ENCODE assay signal across 25 cellular contexts in genomic region chr10:128173383-128173782, GRCh38. TPM values are rescaled to one million over a fixed set of nuclear protein-coding genes. Genes with fewer than 3 reads are reported as not detected.
A peak's percentile ranks its signal among the peaks of the same experiment; 100 is the strongest.
DNase-seq lines count a peak whose midpoint lies in the region; TF ChIP-seq lines count a peak whose summit lies in the region.
"Had no signal": no experiment of that assay in that cellular context is flagged by ENCODE, and none has a peak within 500 bp of the region (broad histone marks: within the 10 kb centered on the region; RNA-seq: fewer than 3 reads in every experiment).

No MANE protein-coding gene starts in this region.

- H3K27me3 ChIP-seq in mesendoderm (ENCODE audit: insufficient read depth, low read length, poor library complexity) (no peaks in the 10 kb centered on the region), right atrium auricular region (no peaks in the 10 kb centered on the region)
- H3K27me3 ChIP-seq: SJCRH30, uterus had no signal

- no peak overlapping the region for H2BK5ac ChIP-seq in mesendoderm (ENCODE audit: low read length)

- H3K27ac Mint-ChIP-seq in Calu3 (ENCODE audit: unreplicated experiment): no peak overlapping the region
- H3K27ac Mint-ChIP-seq: activated CD4-positive, alpha-beta T cell treated with anti-CD3 and anti-CD28 coated beads, Interleukin-2, amount 10 ng/mL, durations not matched to agents 24 days and 14 days; activated naive CD8-positive, alpha-beta T cell treated with anti-CD3 and anti-CD28 coated beads, Interleukin-2, amount 10 ng/mL, durations not matched to agents 7 days and 5 days; activated T-helper 2 cell treated with anti-CD3 and anti-CD28 coated beads, Interferon-gamma antibody, Interleukin-2, Interleukin-4, amounts not matched to agents 10 μg/mL and 5 μg/mL and 100 μg/mL, durations not matched to agents 14 hours and 24 hours and 36 hours; brain; CD8-positive, alpha-beta T cell; naive B cell; T-helper 1 cell treated with Interleukin-12 subunit alpha and Interleukin-12 subunit beta and Interleukin-4 antibody, amounts not matched to agents 30 μg/mL and 1 μg/mL, for 36 hours had no signal

- no peaks in the 10 kb centered on the region for H3K36me3 Mint-ChIP-seq in Calu3 (ENCODE audit: insufficient read depth, unreplicated experiment)

- no CpG with 5 or more reads among the region's 1 CpG for WGBS in mesendoderm (ENCODE audit: extremely low coverage, insufficient coverage, low lambda C conversion rate)

- H2BK15ac ChIP-seq in mesendoderm (replicated peaks; ENCODE audit: low read depth): no peak overlapping the region

- H3K23ac ChIP-seq in mesendoderm (ENCODE audit: low read length): no peak overlapping the region

- H3K27ac ChIP-seq in mesendoderm (ENCODE audit: low read depth, low read length): no peak overlapping the region
- H3K27ac ChIP-seq in right atrium auricular region: no peak overlapping the region
- H3K27ac ChIP-seq: SJCRH30, uterus had no signal

- peaks cover 27% of the 10 kb centered on the region for H3K4me1 Mint-ChIP-seq in Calu3 (ENCODE audit: low read depth, unreplicated experiment)
- H3K4me1 Mint-ChIP-seq: naive B cell had no signal

- peak; percentile 11 for DNase-seq in Calu3
- DNase-seq in M059J (ENCODE audit: low read depth): peak; percentile 58
- DNase-seq in epithelial cell of esophagus (ENCODE audit: low read depth): peak; percentile 37
- peak; percentile 11 for DNase-seq in mesendoderm
- no peak for DNase-seq in stimulated activated CD8-positive, alpha-beta memory T cell treated with anti-CD3 and anti-CD28 coated beads, Interleukin-4, amount 100 ng/mL, for 48 hours
- DNase-seq in activated naive CD4-positive, alpha-beta T cell treated with anti-CD3 and anti-CD28 coated beads, Interleukin-2, amount 50 U/mL, for 16 hours: no peak
- no peak for DNase-seq in right atrium auricular region (ENCODE audit: low spot score)
- no peak for DNase-seq in NOMO-1 treated with dmso at 0.1 percent for 144 hours (lab: John Stamatoyannopoulos, UW; ENCODE audit: unreplicated experiment)
- DNase-seq: activated CD4-positive, alpha-beta T cell treated with anti-CD3 and anti-CD28 coated beads, Interleukin-2, amount 10 ng/mL, durations not matched to agents 24 days and 14 days; activated naive CD8-positive, alpha-beta T cell treated with anti-CD3 and anti-CD28 coated beads, Interleukin-2, amount 10 ng/mL, durations not matched to agents 7 days and 5 days; CD8-positive, alpha-beta T cell; cortex of kidney; DMS79 treated with DMSO at 0.1 percent for 48 hours; hypothalamus; kidney; mammary epithelial cell; naive B cell; NCI-H146; NCI-H748 treated with DMSO at 0.1 percent for 48 hours; right cardiac atrium; SJCRH30; uterus had no signal

- H3K18ac ChIP-seq in mesendoderm (ENCODE audit: low read length): no peak overlapping the region

- H3K4me2 ChIP-seq in mesendoderm (ENCODE audit: low read length): no peak overlapping the region

- H3K79me1 ChIP-seq in mesendoderm (ENCODE audit: low read length): no peaks in the 10 kb centered on the region

- H3K9me3 ChIP-seq in right atrium auricular region: peaks cover 0 to 39% of the 10 kb centered on the region in 2 donors
- H3K9me3 ChIP-seq: uterus had no signal

- CTCF ChIA-PET in Calu3 (lab: Charles Lee): no interaction called here

- H3K79me2 ChIP-seq in mesendoderm (ENCODE audit: control insufficient read depth, insufficient read depth, low read length): no peaks in the 10 kb centered on the region

- peaks cover 11% of the 10 kb centered on the region for H3K27me3 Mint-ChIP-seq in Calu3 (ENCODE audit: unreplicated experiment)

- peaks cover 4% of the 10 kb centered on the region for H3K9me3 Mint-ChIP-seq in Calu3 (ENCODE audit: low read depth, unreplicated experiment)

- no peaks in the 10 kb centered on the region for H3K36me3 ChIP-seq in mesendoderm (ENCODE audit: control insufficient read depth, insufficient read depth, low read length)
- no peaks in the 10 kb centered on the region for H3K36me3 ChIP-seq in right atrium auricular region
- H3K36me3 ChIP-seq: SJCRH30, uterus had no signal

- no peak overlapping the region for H3K9ac ChIP-seq in mesendoderm (ENCODE audit: low read length)

- no peak overlapping the region for H3K4me3 Mint-ChIP-seq in Calu3 (ENCODE audit: low read depth, unreplicated experiment)
- H3K4me3 Mint-ChIP-seq: activated CD4-positive, alpha-beta T cell treated with anti-CD3 and anti-CD28 coated beads, Interleukin-2, amount 10 ng/mL, durations not matched to agents 24 days and 14 days; activated naive CD8-positive, alpha-beta T cell treated with anti-CD3 and anti-CD28 coated beads, Interleukin-2, amount 10 ng/mL, durations not matched to agents 7 days and 5 days; brain; CD8-positive, alpha-beta T cell; T-helper 1 cell treated with Interleukin-12 subunit alpha and Interleukin-12 subunit beta and Interleukin-4 antibody, amounts not matched to agents 30 μg/mL and 1 μg/mL, for 36 hours had no signal

- no peak overlapping the region for H4K5ac ChIP-seq in mesendoderm (ENCODE audit: low read length)

- no peak overlapping the region for H3K4ac ChIP-seq in mesendoderm (ENCODE audit: low read depth, low read length)

- no peaks in the 10 kb centered on the region for H3K4me1 ChIP-seq in mesendoderm (ENCODE audit: control insufficient read depth, low read depth, low read length)
- H3K4me1 ChIP-seq in right atrium auricular region: no peaks in the 10 kb centered on the region
- H3K4me1 ChIP-seq: SJCRH30, uterus had no signal

- no peak for TF ChIP-seq CTCF in Calu3 (IDR thresholded peaks at IDR 0.05; ENCODE audit: unreplicated experiment)
- TF ChIP-seq CTCF in epithelial cell of esophagus (IDR thresholded peaks at IDR 0.05; ENCODE audit: insufficient read depth, low read depth, low read length, missing control alignments): no peak
- no peak for TF ChIP-seq CTCF in right atrium auricular region (IDR thresholded peaks at IDR 0.05)

- no peak overlapping the region for H3K56ac ChIP-seq in mesendoderm (ENCODE audit: low read length)

- intact Hi-C loops in Calu3 (cut with micrococcal nuclease; ENCODE audit: unreplicated experiment): no loop called here

- no TSS peak for BruUV-seq in Calu3 (replicated peaks; lab: Mats Ljungman, UMichigan)

- no peak overlapping the region for H2BK120ac ChIP-seq in mesendoderm (ENCODE audit: low read depth, low read length)

- H3K4me3 ChIP-seq in epithelial cell of esophagus (ENCODE audit: low read length): no peak overlapping the region
- no peak overlapping the region for H3K4me3 ChIP-seq in mesendoderm (ENCODE audit: low read length)
- H3K4me3 ChIP-seq in right atrium auricular region: no peak overlapping the region
- H3K4me3 ChIP-seq: SJCRH30, uterus had no signal

- no peak overlapping the region for H4K8ac ChIP-seq in mesendoderm (ENCODE audit: low read depth, low read length)

- no peak overlapping the region for H2AK5ac ChIP-seq in mesendoderm (ENCODE audit: low read length)

RNA-seq across cellular contexts. Expression of gene MKI67, which starts 47.2 kb away (rescaled TPM):
- total RNA-seq in Calu3 (2022): 72.8 and 87.8 TPM in 2 replicates
- 34.0 and 85.4 TPM in 2 replicates for total RNA-seq in M059J (2014; rRNA removed; shearing (Covaris generic))
- 30.3 TPM for polyA plus RNA-seq in mesendoderm (2013, experiment 1 of 2)
- polyA plus RNA-seq in mesendoderm (2013, experiment 2 of 2): 29.7 TPM
- 1 to 10 TPM in 1 of 2 donors, under 1 TPM in 1; 0.35 to 4.0 TPM for total RNA-seq in right atrium auricular region

Comparison
In these comparisons a context has a peak if more than half of its experiments do, and no peak if none do; other contexts are left out.
1. DNase-seq: peak in Calu3 (single experiment), M059J (single experiment), epithelial cell of esophagus (single experiment) and mesendoderm (single experiment); none in stimulated activated CD8-positive, alpha-beta memory T cell treated with anti-CD3 and anti-CD28 coated beads, Interleukin-4, amount 100 ng/mL, for 48 hours (single experiment), activated naive CD4-positive, alpha-beta T cell treated with anti-CD3 and anti-CD28 coated beads, Interleukin-2, amount 50 U/mL, for 16 hours (single experiment), right atrium auricular region (single experiment) and NOMO-1 treated with dmso at 0.1 percent for 144 hours (single experiment).